20 cellular contexts compared by ENCODE assay signal in the genomic region with DNA sequence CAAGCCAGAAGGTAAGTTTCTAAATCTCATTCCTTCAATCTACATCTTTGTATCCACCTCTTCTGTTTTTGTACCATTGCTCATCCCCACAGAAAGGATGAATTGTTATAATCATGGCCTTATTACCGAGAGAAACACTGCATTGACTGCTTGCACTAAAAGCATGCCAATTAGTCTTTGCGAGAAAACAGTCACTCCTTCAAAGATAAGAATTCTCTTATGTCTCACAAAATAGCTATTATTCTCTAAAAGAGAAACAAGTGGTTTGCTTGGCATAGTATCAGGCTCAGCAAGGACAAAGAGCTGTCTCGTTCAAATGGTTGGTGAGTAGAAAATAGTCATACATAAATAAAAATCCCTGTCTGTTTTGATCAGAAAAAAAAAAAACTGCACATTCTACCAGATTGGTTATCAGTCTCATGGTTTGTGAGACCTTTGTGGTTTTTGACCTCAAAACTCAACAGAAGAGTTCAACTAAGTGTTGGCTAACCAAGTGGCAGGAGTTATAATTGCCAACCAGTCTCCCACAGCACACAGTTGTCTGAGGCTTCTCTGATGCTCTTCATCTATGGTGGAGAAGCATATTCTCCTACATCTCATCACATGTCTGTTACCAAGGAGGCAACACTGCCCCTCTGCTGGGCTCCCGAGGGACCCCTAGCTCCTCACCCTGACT. TPM values are rescaled to one million over a fixed set of nuclear protein-coding genes. Genes with fewer than 3 reads are reported as not detected.
DNase-seq lines count a peak whose midpoint lies in the region; ATAC-seq, FAIRE-seq and TF ChIP-seq lines count a peak whose summit lies in the region.
"Had no signal": no experiment of that assay in that cellular context is flagged by ENCODE, and none has a peak within 500 bp of the region (broad histone marks: within the 10 kb centered on the region; RNA-seq: fewer than 3 reads in every experiment).

No MANE protein-coding gene starts in this region.

- intact Hi-C loops in CD8-positive, alpha-beta T cell (cut with DNase I, micrococcal nuclease), result no loop called here
- intact Hi-C loops in GM12878 (cut with micrococcal nuclease; ENCODE audit: unreplicated experiment), result no loop called here
- intact Hi-C loops in aorta (cut with DNase I), result no loop called here

- no peak for TF ChIP-seq EP300 in GM12878 (IDR thresholded peaks at IDR 0.05; ENCODE audit: borderline replicate concordance in 1 of 2, control insufficient read depth in 1 of 2, low read depth in 2 of 2, low read length in 2 of 2)

- DNase-seq in CD8-positive, alpha-beta T cell, result no peak
- DNase-seq in NCI-H2227 treated with DMSO at 0.1 percent for 48 hours (lab: John Stamatoyannopoulos, UW) (peak; percentile 41), GM12878 (ENCODE audit: low read depth, low spot score) (no peak), NCI-H2107 (lab: John Stamatoyannopoulos, UW) (no peak), aorta (no peak)
- DNase-seq in stimulated activated effector memory CD8-positive, alpha-beta T cell treated with anti-CD3 and anti-CD28 coated beads, Interleukin-12 subunit alpha, Interleukin-12 subunit beta, amount 100 ng/mL, for 72 hours (ENCODE audit: low spot score in 2 of 2), result no peak
- DNase-seq: DMS79, head of caudate nucleus, mammary epithelial cell, NCI-H187, NCI-H510A treated with DMSO at 0.1 percent for 48 hours, SHP77, T-helper 9 cell had no signal

- peaks cover 91% of the 10 kb centered on the region for H3K36me3 Mint-ChIP-seq in CD8-positive, alpha-beta T cell
- H3K36me3 Mint-ChIP-seq in stimulated activated effector memory CD8-positive, alpha-beta T cell treated with anti-CD3 and anti-CD28 coated beads, Interleukin-12 subunit alpha, Interleukin-12 subunit beta, amount 100 ng/mL, for 72 hours, result peaks cover 94% of the 10 kb centered on the region
- H3K36me3 Mint-ChIP-seq: neural progenitor cell had no signal

- no peak for ATAC-seq in CD8-positive, alpha-beta T cell
- no peak for ATAC-seq in GM12878
- peak; percentile 45 for ATAC-seq in stimulated activated effector memory CD8-positive, alpha-beta T cell treated with anti-CD3 and anti-CD28 coated beads, Interleukin-12 subunit alpha, Interleukin-12 subunit beta, amount 100 ng/mL, for 72 hours
- no peak for ATAC-seq in aorta (ENCODE audit: low FRiP score)
- ATAC-seq in GM19324 (IDR thresholded peaks at IDR 0.05; ENCODE audit: low FRiP score, unreplicated experiment), result no peak

- H3K9me3 ChIP-seq in CD8-positive, alpha-beta T cell (ENCODE audit: low read length), result no peaks in the 10 kb centered on the region
- no peaks in the 10 kb centered on the region for H3K9me3 ChIP-seq in GM12878 (replicated peaks; ENCODE audit: control insufficient read depth, insufficient read depth, low read length)
- no peaks in the 10 kb centered on the region for H3K9me3 ChIP-seq in aorta (ENCODE audit: control insufficient read depth, low read length)

- peaks cover 78% of the 10 kb centered on the region for H3K36me3 ChIP-seq in CD8-positive, alpha-beta T cell (ENCODE audit: insufficient read depth, low read length)
- H3K36me3 ChIP-seq in GM12878 (ENCODE audit: control insufficient read depth in 2 of 2, insufficient read depth in 2 of 2, low read length in 1 of 2), result no peaks in the 10 kb centered on the region; a peak in 1 of 4 replicates
- no peaks in the 10 kb centered on the region for H3K36me3 ChIP-seq in aorta (ENCODE audit: control insufficient read depth in 1 of 2, insufficient read depth in 2 of 2, low read length in 1 of 2)
- H3K36me3 ChIP-seq: neural progenitor cell had no signal

- H3K9ac ChIP-seq in GM12878 (ENCODE audit: control insufficient read depth, insufficient read depth, low read length), result no peak overlapping the region
- H3K9ac ChIP-seq: BLaER1, neural progenitor cell had no signal

- no peak overlapping the region for H3K4me3 Mint-ChIP-seq in CD8-positive, alpha-beta T cell
- H3K4me3 Mint-ChIP-seq in stimulated activated effector memory CD8-positive, alpha-beta T cell treated with anti-CD3 and anti-CD28 coated beads, Interleukin-12 subunit alpha, Interleukin-12 subunit beta, amount 100 ng/mL, for 72 hours, result no peak overlapping the region
- H3K4me3 Mint-ChIP-seq: neural progenitor cell had no signal

- TF ChIP-seq CTCF in CD8-positive, alpha-beta T cell (IDR thresholded peaks at IDR 0.05), result no peak
- TF ChIP-seq CTCF in GM12878 (IDR thresholded peaks at IDR 0.05 in 2 of 3, conservative IDR thresholded peaks at IDR 0.05 in 1 of 3; ENCODE audit: control insufficient read depth in 2 of 3, extremely low read depth in 1 of 3, insufficient read depth in 1 of 3, low read depth in 3 of 3, low read length in 3 of 3), result no peak

- no peaks in the 10 kb centered on the region for H3K9me3 Mint-ChIP-seq in CD8-positive, alpha-beta T cell
- peaks cover 3% of the 10 kb centered on the region for H3K9me3 Mint-ChIP-seq in stimulated activated effector memory CD8-positive, alpha-beta T cell treated with anti-CD3 and anti-CD28 coated beads, Interleukin-12 subunit alpha, Interleukin-12 subunit beta, amount 100 ng/mL, for 72 hours
- H3K9me3 Mint-ChIP-seq: neural progenitor cell had no signal

- no peak for FAIRE-seq in GM12878 (lab: Jason Lieb, UNC)
- FAIRE-seq: GM19239 had no signal

- SMC1A ChIA-PET in GM12878 (lab: Charles Lee; ENCODE audit: uncharacterized antibody, unreplicated experiment), result interaction anchor here (1.0 to 1.5 kb wide), 3 partner anchors 9 to 237 kb away, joined by 3 to 4 read pairs (median 3); no protein-coding TSS in a partner anchor

- no peak for TF ChIP-seq RAD21 in GM12878 (IDR thresholded peaks at IDR 0.05; ENCODE audit: insufficient read depth, low read depth, low read length)

- H3K4me3 ChIP-seq in CD8-positive, alpha-beta T cell (ENCODE audit: low read depth, low read length), result no peak overlapping the region
- H3K4me3 ChIP-seq in GM12878 (no peak overlapping the region), aorta (ENCODE audit: low read length in 2 of 2) (no peak overlapping the region)
- H3K4me3 ChIP-seq: BLaER1, neural progenitor cell had no signal

- POLR2A ChIA-PET in CD8-positive, alpha-beta T cell (lab: Charles Lee), result interaction anchor here (0.7 to 1.3 kb wide), 2 partner anchors 17 to 193 kb away, joined by 3 to 5 read pairs; no protein-coding TSS in a partner anchor
- POLR2A ChIA-PET in GM12878 (lab: Charles Lee), result interaction anchor here (0.6 to 1.4 kb wide), 3 partner anchors 14 to 260 kb away, joined by 3 to 6 read pairs (median 3); no protein-coding TSS in a partner anchor

- RAD21 ChIA-PET in GM12878 (lab: Charles Lee; ENCODE audit: unreplicated experiment), result no interaction called here

- TF ChIP-seq POLR2A in GM12878 (IDR thresholded peaks at IDR 0.05; ENCODE audit: low read depth, low read length), result no peak

- H3K79me2 ChIP-seq in GM12878 (ENCODE audit: control insufficient read depth, insufficient read depth, low read length), result no peaks in the 10 kb centered on the region

- H3K27me3 Mint-ChIP-seq in CD8-positive, alpha-beta T cell (ENCODE audit: low read depth), result no peaks in the 10 kb centered on the region

- no peak overlapping the region for H3K4me2 ChIP-seq in GM12878 (ENCODE audit: control insufficient read depth, insufficient read depth)
- H3K4me2 ChIP-seq: BLaER1, neural progenitor cell had no signal

- H3K27me3 ChIP-seq in CD8-positive, alpha-beta T cell (ENCODE audit: insufficient read depth, low read length), result no peaks in the 10 kb centered on the region
- H3K27me3 ChIP-seq in GM12878 (replicated peaks in 1 of 2; ENCODE audit: control insufficient read depth in 2 of 2, insufficient read depth in 2 of 2, low read length in 1 of 2) (no peaks in the 10 kb centered on the region), aorta (ENCODE audit: control insufficient read depth in 1 of 2, insufficient read depth in 2 of 2, low read length in 1 of 2) (no peaks in the 10 kb centered on the region)
- H3K27me3 ChIP-seq: BLaER1, neural progenitor cell had no signal

- H2AFZ ChIP-seq in GM12878 (ENCODE audit: control insufficient read depth, low read depth, low read length), result no peak overlapping the region
- H2AFZ ChIP-seq: neural progenitor cell had no signal

- peaks cover 50% of the 10 kb centered on the region for H3K4me1 Mint-ChIP-seq in CD8-positive, alpha-beta T cell (ENCODE audit: low read depth)
- peaks cover 12% of the 10 kb centered on the region for H3K4me1 Mint-ChIP-seq in stimulated activated effector memory CD8-positive, alpha-beta T cell treated with anti-CD3 and anti-CD28 coated beads, Interleukin-12 subunit alpha, Interleukin-12 subunit beta, amount 100 ng/mL, for 72 hours

- in situ Hi-C loops in GM12878 (cut with MboI), result no loop called here

- peaks cover 12% of the 10 kb centered on the region for H3K4me1 ChIP-seq in CD8-positive, alpha-beta T cell (ENCODE audit: insufficient read depth, low read length)
- no peaks in the 10 kb centered on the region for H3K4me1 ChIP-seq in GM12878 (ENCODE audit: control insufficient read depth, insufficient read depth, low read length)
- H3K4me1 ChIP-seq in aorta (ENCODE audit: control insufficient read depth in 1 of 2, insufficient read depth in 2 of 2, low read length in 2 of 2), result no peaks in the 10 kb centered on the region
- H3K4me1 ChIP-seq: BLaER1, neural progenitor cell had no signal

- no TSS peak for BruUV-seq in GM12878 (replicated peaks; lab: Mats Ljungman, UMichigan)

- WGBS in GM12878 (ENCODE audit: insufficient coverage, insufficient replicate concordance, low lambda C conversion rate, missing lambda C conversion rate), result 94% methylated on average over 4 of the region's 4 CpGs
- 88 to 94% methylated on average over 4 of the region's 4 CpGs for WGBS in aorta, 2 donors

- H3K27ac Mint-ChIP-seq in CD8-positive, alpha-beta T cell, result peak overlapping the region; percentile 61
- H3K27ac Mint-ChIP-seq in stimulated activated effector memory CD8-positive, alpha-beta T cell treated with anti-CD3 and anti-CD28 coated beads, Interleukin-12 subunit alpha, Interleukin-12 subunit beta, amount 100 ng/mL, for 72 hours, result peak overlapping the region; percentile 92
- H3K27ac Mint-ChIP-seq: neural progenitor cell had no signal

- H4K20me1 ChIP-seq in GM12878 (ENCODE audit: control insufficient read depth, insufficient read depth), result no peaks in the 10 kb centered on the region
- H4K20me1 ChIP-seq: BLaER1 had no signal

- no peak overlapping the region for H3K27ac ChIP-seq in CD8-positive, alpha-beta T cell (ENCODE audit: low read depth, low read length)
- H3K27ac ChIP-seq in GM12878 (ENCODE audit: control insufficient read depth, insufficient read depth) (no peak overlapping the region), aorta (ENCODE audit: low read depth in 1 of 2, low read length in 2 of 2) (no peak overlapping the region)
- H3K27ac ChIP-seq: BLaER1, neural progenitor cell had no signal

- CTCF ChIA-PET in CD8-positive, alpha-beta T cell (lab: Charles Lee), result interaction anchor here (0.7 to 2.3 kb wide), 5 partner anchors 11 to 325 kb away, joined by 3 to 7 read pairs (median 4); no protein-coding TSS in a partner anchor
- CTCF ChIA-PET in GM12878 (lab: Yijun Ruan, JAX), result interaction anchor here (1.0 to 1.6 kb wide), 3 partner anchors 158 to 237 kb away, joined by 3 to 5 read pairs (median 3); no protein-coding TSS in a partner anchor

RNA-seq across cellular contexts. Expression of gene ARMH2, which starts 35.1 kb away (rescaled TPM):
- under 1 TPM in 1 of 2 experiments, not detected in 1; 0.44 TPM for total RNA-seq in CD8-positive, alpha-beta T cell
- not detected in 2 replicates for total RNA-seq in GM12878 (2013; cell fraction: nucleolus; rRNA removed)
- total RNA-seq in GM12878 (2014; rRNA removed) (not detected in 2 replicates), GM12878 (2014; rRNA removed; fragmentation: Illumina TruSeq; extraction: Trizol) (not detected in 2 replicates), GM12878 (2021) (0.35 TPM in 1 of 2 replicates, not detected in the other), aorta (not detected)
- polyA plus RNA-seq in GM12878 (2011; ENCODE audit: low read depth), result not detected
- polyA plus RNA-seq in GM12878 (2011; rRNA removed) (not detected in 2 replicates), GM12878 (2014; fragmentation: Illumina TruSeq; extraction: Trizol) (not detected in 2 replicates), GM12878 (2014; fragmentation: Nextera tagmentation; extraction: Ambion mirVana) (under 1 TPM in 1 of 2 experiments, not detected in 1; 0.18 TPM), GM12878 (2014; rRNA removed) (0.46 TPM in 1 of 2 replicates, not detected in the other), GM12878 (2016; fragmentation: Nextera tagmentation; extraction: Ambion mirVana) (not detected), aorta (not detected)
- not detected in 2 replicates for polyA plus RNA-seq in GM12878 (2011; cell fraction: cytosol; rRNA removed)
- polyA plus RNA-seq in GM12878 (2011; cell fraction: nucleus; rRNA removed), result not detected in 2 replicates
- not detected in 2 replicates for polyA plus RNA-seq in GM12878 (2012)
- 0.36 TPM in 1 of 2 replicates, not detected in the other for polyA minus RNA-seq in GM12878 (2011; rRNA and poly(A)+ RNA removed)
- polyA minus RNA-seq in GM12878 (2011; cell fraction: cytosol; rRNA and poly(A)+ RNA removed), result not detected in 2 replicates
- not detected in 2 replicates for polyA minus RNA-seq in GM12878 (2011; cell fraction: nucleus; rRNA and poly(A)+ RNA removed)
- total RNA-seq: dermis microvascular lymphatic vessel endothelial cell, HT1080, mammary epithelial cell had no signal
- polyA plus RNA-seq: esophagus, mammary epithelial cell had no signal

RNA-seq across cellular contexts. Expression of gene GMNN, which starts 59.1 kb away (rescaled TPM):
- total RNA-seq in CD8-positive, alpha-beta T cell, result 10 to 100 TPM; 14.1 to 14.4 TPM
- total RNA-seq in GM12878 (2013; cell fraction: nucleolus; rRNA removed), result 99.9 and 117 TPM in 2 replicates
- total RNA-seq in GM12878 (2014; rRNA removed), result 53.0 and 57.5 TPM in 2 replicates
- 77.9 and 80.3 TPM in 2 replicates for total RNA-seq in GM12878 (2014; rRNA removed; fragmentation: Illumina TruSeq; extraction: Trizol)
- total RNA-seq in GM12878 (2021), result 50.0 and 51.9 TPM in 2 replicates
- 22.9 TPM for polyA plus RNA-seq in GM12878 (2011; ENCODE audit: low read depth)
- 125 and 181 TPM in 2 replicates for polyA plus RNA-seq in GM12878 (2011; rRNA removed)
- polyA plus RNA-seq in GM12878 (2011; cell fraction: cytosol; rRNA removed), result 63.4 and 65.2 TPM in 2 replicates
- polyA plus RNA-seq in GM12878 (2011; cell fraction: nucleus; rRNA removed), result 59.5 and 73.5 TPM in 2 replicates
- polyA plus RNA-seq in GM12878 (2012), result 35.0 and 36.3 TPM in 2 replicates
- polyA plus RNA-seq in GM12878 (2014; fragmentation: Illumina TruSeq; extraction: Trizol), result 84.5 and 107 TPM in 2 replicates
- 100 to 1,000 TPM; 146 to 153 TPM for polyA plus RNA-seq in GM12878 (2014; fragmentation: Nextera tagmentation; extraction: Ambion mirVana)
- 51.3 and 70.6 TPM in 2 replicates for polyA plus RNA-seq in GM12878 (2014; rRNA removed)
- polyA plus RNA-seq in GM12878 (2016; fragmentation: Nextera tagmentation; extraction: Ambion mirVana), result 100 to 1,000 TPM; 140 to 141 TPM
- polyA minus RNA-seq in GM12878 (2011; rRNA and poly(A)+ RNA removed), result 38.8 and 47.4 TPM in 2 replicates
- polyA minus RNA-seq in GM12878 (2011; cell fraction: cytosol; rRNA and poly(A)+ RNA removed), result 27.7 and 29.7 TPM in 2 replicates
- polyA minus RNA-seq in GM12878 (2011; cell fraction: nucleus; rRNA and poly(A)+ RNA removed), result 48.4 and 93.3 TPM in 2 replicates
- total RNA-seq in aorta, result 10 to 100 TPM in 1 of 2 donors, 1 to 10 TPM in 1; 5.3 to 10.2 TPM
- 10 to 100 TPM in 1 of 2 donors, 1 to 10 TPM in 1; 6.8 to 13.1 TPM for polyA plus RNA-seq in aorta
